ENCODE assay signal across 13 cellular contexts in genomic region chr15:100900895-100901169, GRCh38. TPM values are rescaled to one million over a fixed set of nuclear protein-coding genes. Genes with fewer than 3 reads are reported as not detected.
"Had no signal": no experiment of that assay in that cellular context is flagged by ENCODE, and none has a peak within 500 bp of the region (broad histone marks: within the 10 kb centered on the region; RNA-seq: fewer than 3 reads in every experiment).

No MANE protein-coding gene starts in this region.

- H3K27me3 ChIP-seq: tibial nerve had no signal

- H3K9me3 Mint-ChIP-seq: activated CD4-positive, alpha-beta T cell treated with anti-CD3 and anti-CD28 coated beads, Interleukin-2, amount 10 ng/mL, durations not matched to agents 7 days and 5 days; activated naive CD4-positive, alpha-beta T cell treated with anti-CD3 and anti-CD28 coated beads for 36 hours; activated T-helper 17 cell treated with anti-CD3 and anti-CD28 coated beads, Interleukin-2, amount 50 U/mL, for 72 hours; naive B cell; stimulated activated effector memory CD8-positive, alpha-beta T cell treated with anti-CD3 and anti-CD28 coated beads, Interleukin-12 subunit alpha, Interleukin-12 subunit beta, amount 100 ng/mL, for 72 hours had no signal

- DNase-seq: activated CD4-positive, alpha-beta T cell treated with anti-CD3 and anti-CD28 coated beads, Interleukin-2, amount 10 ng/mL, durations not matched to agents 7 days and 5 days; activated CD4-positive, CD25-positive, alpha-beta regulatory T cell; activated CD8-positive, alpha-beta memory T cell treated with anti-CD3 and anti-CD28 coated beads for 24 hours; activated naive CD4-positive, alpha-beta T cell treated with anti-CD3 and anti-CD28 coated beads for 36 hours; activated T-cell treated with anti-CD3 and anti-CD28 coated beads for 4 hours; kidney; left ventricle myocardium superior; midbrain; naive B cell; T-helper 2 cell had no signal

- H3K4me3 ChIP-seq: tibial nerve had no signal

- H3K9me3 ChIP-seq: tibial nerve had no signal

- H3K27ac Mint-ChIP-seq: activated CD4-positive, alpha-beta T cell treated with anti-CD3 and anti-CD28 coated beads, Interleukin-2, amount 10 ng/mL, durations not matched to agents 7 days and 5 days; activated naive CD4-positive, alpha-beta T cell treated with anti-CD3 and anti-CD28 coated beads for 36 hours; activated T-helper 17 cell treated with anti-CD3 and anti-CD28 coated beads, Interleukin-2, amount 50 U/mL, for 72 hours; naive B cell; stimulated activated effector memory CD8-positive, alpha-beta T cell treated with anti-CD3 and anti-CD28 coated beads, Interleukin-12 subunit alpha, Interleukin-12 subunit beta, amount 100 ng/mL, for 72 hours had no signal

- H3K36me3 Mint-ChIP-seq: naive B cell; stimulated activated effector memory CD8-positive, alpha-beta T cell treated with anti-CD3 and anti-CD28 coated beads, Interleukin-12 subunit alpha, Interleukin-12 subunit beta, amount 100 ng/mL, for 72 hours had no signal

- H3K4me3 Mint-ChIP-seq: activated CD4-positive, alpha-beta T cell treated with anti-CD3 and anti-CD28 coated beads, Interleukin-2, amount 10 ng/mL, durations not matched to agents 7 days and 5 days; activated naive CD4-positive, alpha-beta T cell treated with anti-CD3 and anti-CD28 coated beads for 36 hours; activated T-helper 17 cell treated with anti-CD3 and anti-CD28 coated beads, Interleukin-2, amount 50 U/mL, for 72 hours; naive B cell; stimulated activated effector memory CD8-positive, alpha-beta T cell treated with anti-CD3 and anti-CD28 coated beads, Interleukin-12 subunit alpha, Interleukin-12 subunit beta, amount 100 ng/mL, for 72 hours had no signal

- H3K4me1 Mint-ChIP-seq: activated CD4-positive, alpha-beta T cell treated with anti-CD3 and anti-CD28 coated beads, Interleukin-2, amount 10 ng/mL, durations not matched to agents 7 days and 5 days; activated T-helper 17 cell treated with anti-CD3 and anti-CD28 coated beads, Interleukin-2, amount 50 U/mL, for 72 hours; stimulated activated effector memory CD8-positive, alpha-beta T cell treated with anti-CD3 and anti-CD28 coated beads, Interleukin-12 subunit alpha, Interleukin-12 subunit beta, amount 100 ng/mL, for 72 hours had no signal

- ATAC-seq: activated T-helper 17 cell treated with anti-CD3 and anti-CD28 coated beads, Interleukin-2, amount 50 U/mL, for 72 hours; left ventricle myocardium superior; stimulated activated effector memory CD8-positive, alpha-beta T cell treated with anti-CD3 and anti-CD28 coated beads, Interleukin-12 subunit alpha, Interleukin-12 subunit beta, amount 100 ng/mL, for 72 hours had no signal

RNA-seq across cellular contexts. Expression of gene ALDH1A3, which starts 21.2 kb away (rescaled TPM):
- total RNA-seq: activated CD4-positive, alpha-beta T cell treated with anti-CD3 and anti-CD28 coated beads, Interleukin-2, amount 10 ng/mL, durations not matched to agents 7 days and 5 days; activated naive CD4-positive, alpha-beta T cell treated with anti-CD3 and anti-CD28 coated beads for 36 hours; activated T-helper 17 cell treated with anti-CD3 and anti-CD28 coated beads, Interleukin-2, amount 50 U/mL, for 72 hours had no signal
